Comparison of ENCODE assay signal across 8 cellular contexts in genomic region chr16:30063278-30063892, GRCh38. TPM values are rescaled to one million over a fixed set of nuclear protein-coding genes. Genes with fewer than 3 reads are reported as not detected.
DNase-seq lines count a peak whose midpoint lies in the region; ATAC-seq and TF ChIP-seq lines count a peak whose summit lies in the region.

No MANE protein-coding gene starts in this region.

- peak overlapping the region; percentile 98 for H3K27ac Mint-ChIP-seq in activated naive CD4-positive, alpha-beta T cell treated with anti-CD3 and anti-CD28 coated beads, Interleukin-2, amount 10 ng/mL, durations not matched to agents 7 days and 5 days
- peak overlapping the region; percentile 96 for H3K27ac Mint-ChIP-seq in type B pancreatic cell

- peaks cover 4% of the 10 kb centered on the region for H3K27me3 Mint-ChIP-seq in activated naive CD4-positive, alpha-beta T cell treated with anti-CD3 and anti-CD28 coated beads, Interleukin-2, amount 10 ng/mL, durations not matched to agents 7 days and 5 days
- H3K27me3 Mint-ChIP-seq in type B pancreatic cell, result no peaks in the 10 kb centered on the region

- 64 to 77% (median 67%) methylated on average over 11 to 12 of the region's 12 CpGs for WGBS in adrenal gland, 4 donors
- WGBS in lung, 2 donors, result 58 to 62% methylated on average over 12 of the region's 12 CpGs

- CTCF ChIA-PET in activated naive CD4-positive, alpha-beta T cell treated with anti-CD3 and anti-CD28 coated beads, Interleukin-2, amount 10 ng/mL, durations not matched to agents 7 days and 5 days (lab: Charles Lee), result interaction anchor here (0.7 to 4.3 kb wide), 5 partner anchors 8 to 552 kb away, joined by 3 to 31 read pairs (median 5); partner anchors contain the start of gene TBX6

- no peaks in the 10 kb centered on the region for H3K9me3 Mint-ChIP-seq in activated naive CD4-positive, alpha-beta T cell treated with anti-CD3 and anti-CD28 coated beads, Interleukin-2, amount 10 ng/mL, durations not matched to agents 7 days and 5 days
- no peaks in the 10 kb centered on the region for H3K9me3 Mint-ChIP-seq in type B pancreatic cell

- TF ChIP-seq CTCF in adrenal gland (IDR thresholded peaks at IDR 0.05) (no peak), lung (IDR thresholded peaks at IDR 0.05; ENCODE audit: control extremely low read depth, extremely low read depth) (no peak), type B pancreatic cell (conservative IDR thresholded peaks at IDR 0.05) (no peak)

- H3K27me3 ChIP-seq in adrenal gland (no peaks in the 10 kb centered on the region), lung (ENCODE audit: control insufficient read depth, insufficient read depth) (no peaks in the 10 kb centered on the region)

- H3K4me3 ChIP-seq in adrenal gland, result peak overlapping the region in 1 of 4 donors; percentile 87
- no peak overlapping the region for H3K4me3 ChIP-seq in lung

- intact Hi-C loops in adrenal gland (cut with DNase I), result no loop called here

- H3K4me3 Mint-ChIP-seq in activated naive CD4-positive, alpha-beta T cell treated with anti-CD3 and anti-CD28 coated beads, Interleukin-2, amount 10 ng/mL, durations not matched to agents 7 days and 5 days, result peak overlapping the region; percentile 100
- H3K4me3 Mint-ChIP-seq in type B pancreatic cell, result peak overlapping the region; percentile 92

- H3K4me1 ChIP-seq in adrenal gland (replicated peaks in 1 of 2), result peaks cover 25 to 28% of the 10 kb centered on the region in 2 donors
- peaks cover 7 to 17% of the 10 kb centered on the region in 2 donors for H3K4me1 ChIP-seq in lung (ENCODE audit: control insufficient read depth in 2 of 2, insufficient read depth in 2 of 2, low read length in 2 of 2)

- peaks cover 29% of the 10 kb centered on the region for H3K36me3 Mint-ChIP-seq in activated naive CD4-positive, alpha-beta T cell treated with anti-CD3 and anti-CD28 coated beads, Interleukin-2, amount 10 ng/mL, durations not matched to agents 7 days and 5 days
- H3K36me3 Mint-ChIP-seq in type B pancreatic cell, result peaks cover 13% of the 10 kb centered on the region

- ATAC-seq in lung (ENCODE audit: insufficient read depth, low FRiP score) (no peak), HG03280 (IDR thresholded peaks at IDR 0.05; ENCODE audit: unreplicated experiment) (no peak)

- DNase-seq in activated naive CD4-positive, alpha-beta T cell treated with anti-CD3 and anti-CD28 coated beads, Interleukin-2, amount 10 ng/mL, durations not matched to agents 7 days and 5 days, result no peak
- DNase-seq in activated naive CD4-positive, alpha-beta T cell treated with anti-CD3 and anti-CD28 coated beads, Interleukin-2, amount 50 U/mL, for 16 hours, result no peak
- DNase-seq in adrenal gland, result peak in 1 of 7 donors; percentile 39
- DNase-seq in lung (ENCODE audit: low spot score), result no peak
- DNase-seq in type B pancreatic cell (ENCODE audit: extremely low spot score, unreplicated experiment), result no peak
- DNase-seq in NCI-H82 treated with DMSO at 0.1 percent for 48 hours (lab: John Stamatoyannopoulos, UW; ENCODE audit: unreplicated experiment), result no peak
- no peak for DNase-seq in NCI-H1048 (lab: John Stamatoyannopoulos, UW)

- TF ChIP-seq POLR2A in adrenal gland (IDR thresholded peaks at IDR 0.05), result no peak

- peaks cover 26% of the 10 kb centered on the region for H3K4me1 Mint-ChIP-seq in activated naive CD4-positive, alpha-beta T cell treated with anti-CD3 and anti-CD28 coated beads, Interleukin-2, amount 10 ng/mL, durations not matched to agents 7 days and 5 days
- peaks cover 17% of the 10 kb centered on the region for H3K4me1 Mint-ChIP-seq in type B pancreatic cell (ENCODE audit: unreplicated experiment)

- H3K27ac ChIP-seq in adrenal gland (peak overlapping the region in 4 of 5 donors; percentile 97 to 100 (median 99)), lung (ENCODE audit: low read depth in 1 of 2, low read length in 1 of 2) (peak overlapping the region; percentile 97 to 99)

- H3K9me3 ChIP-seq in adrenal gland (replicated peaks in 1 of 3) (no peaks in the 10 kb centered on the region), lung (ENCODE audit: control insufficient read depth in 2 of 2, insufficient read depth in 1 of 2, low read length in 1 of 2) (no peaks in the 10 kb centered on the region)

- peaks cover 0 to 17% of the 10 kb centered on the region in 2 donors for H3K36me3 ChIP-seq in adrenal gland (replicated peaks in 1 of 2)
- H3K36me3 ChIP-seq in lung (ENCODE audit: control insufficient read depth in 2 of 2, insufficient read depth in 2 of 2, low read length in 2 of 2), result peaks cover 0 to 13% of the 10 kb centered on the region in 2 donors

RNA-seq across cellular contexts. Expression of gene ALDOA, which starts 2.2 kb away (rescaled TPM):
- 1,000 to 10,000 TPM; 1,155 to 1,930 (median 1,648) TPM for total RNA-seq in adrenal gland
- polyA plus RNA-seq in adrenal gland, result 1,000 to 10,000 TPM in 1 of 3 donors, 100 to 1,000 TPM in 2; 623 to 1,215 (median 899) TPM
- total RNA-seq in lung, result 1,000 to 10,000 TPM in 1 of 2 donors, 100 to 1,000 TPM in 1; 265 to 1,167 TPM
- 1,000 to 10,000 TPM in 1 of 2 donors, 100 to 1,000 TPM in 1; 756 to 1,371 TPM for polyA plus RNA-seq in lung
- total RNA-seq in type B pancreatic cell (ENCODE audit: low replicate concordance), result 620 and 1,017 TPM in 2 replicates

RNA-seq across cellular contexts. Expression of gene PPP4C, which starts 12.4 kb away (rescaled TPM):
- 100 to 1,000 TPM in 3 of 8 donors, 10 to 100 TPM in 5; 44.5 to 136 (median 80.8) TPM for total RNA-seq in adrenal gland
- polyA plus RNA-seq in adrenal gland, result 10 to 100 TPM; 39.2 to 93.0 (median 87.1) TPM
- 10 to 100 TPM; 51.7 to 90.7 TPM for total RNA-seq in lung
- polyA plus RNA-seq in lung, result 100 to 1,000 TPM; 113 to 143 TPM
- total RNA-seq in type B pancreatic cell (ENCODE audit: low replicate concordance), result 128 and 155 TPM in 2 replicates

RNA-seq across cellular contexts. Expression of gene TBX6, which starts 28.3 kb away (rescaled TPM):
- 1 to 10 TPM; 1.1 to 3.4 (median 2.4) TPM for total RNA-seq in adrenal gland
- 1 to 10 TPM in 2 of 3 donors, under 1 TPM in 1; 0.22 to 5.1 (median 1.9) TPM for polyA plus RNA-seq in adrenal gland
- total RNA-seq in lung, result 1 to 10 TPM in 1 of 2 donors, under 1 TPM in 1; 0.60 to 1.7 TPM
- 1 to 10 TPM; 1.1 to 1.6 TPM for polyA plus RNA-seq in lung
- 1.6 TPM in 2 replicates for total RNA-seq in type B pancreatic cell (ENCODE audit: low replicate concordance)

RNA-seq across cellular contexts. Expression of gene TLCD3B, which starts 32.3 kb away (rescaled TPM):
- total RNA-seq in adrenal gland (1 to 10 TPM in 2 of 8 donors, under 1 TPM in 3, not detected in 3; 0.11 to 3.1 (median 0.51) TPM), lung (under 1 TPM in 1 of 2 donors, not detected in 1; 0.43 TPM), type B pancreatic cell (ENCODE audit: low replicate concordance) (0.31 and 2.1 TPM in 2 replicates)
- polyA plus RNA-seq in adrenal gland (10 to 100 TPM in 1 of 3 donors, 1 to 10 TPM in 1, under 1 TPM in 1; 0.40 to 10.6 (median 1.8) TPM), lung (under 1 TPM in 1 of 2 donors, not detected in 1; 0.03 TPM)

RNA-seq across cellular contexts. Expression of gene YPEL3, which starts 32.6 kb away (rescaled TPM):
- total RNA-seq in adrenal gland, result 100 to 1,000 TPM in 4 of 8 donors, 10 to 100 TPM in 4; 18.9 to 210 (median 94.5) TPM
- 100 to 1,000 TPM in 2 of 3 donors, 10 to 100 TPM in 1; 14.6 to 454 (median 310) TPM for polyA plus RNA-seq in adrenal gland
- 10 to 100 TPM; 56.2 to 69.0 TPM for total RNA-seq in lung
- polyA plus RNA-seq in lung, result 100 to 1,000 TPM; 118 to 208 TPM
- 37.9 and 61.9 TPM in 2 replicates for total RNA-seq in type B pancreatic cell (ENCODE audit: low replicate concordance)
